ENCODE assay signal across 9 cellular contexts in genomic region chr7:111756687-111757178, GRCh38.
A peak's percentile ranks its signal among the peaks of the same experiment; 100 is the strongest.
DNase-seq lines count a peak whose midpoint lies in the region; ATAC-seq and TF ChIP-seq lines count a peak whose summit lies in the region.
"Had no signal": no experiment of that assay in that cellular context is flagged by ENCODE, and none has a peak within 500 bp of the region (broad histone marks: within the 10 kb centered on the region; RNA-seq: fewer than 3 reads in every experiment).

No MANE protein-coding gene starts in this region.

- no TSS peak for BruUV-seq in mammary epithelial cell (replicated peaks; lab: Mats Ljungman, UMichigan)

- H3K36me3 ChIP-seq in HUES6 (ENCODE audit: control insufficient read depth, insufficient read depth, low read length) (peaks cover 8% of the 10 kb centered on the region; the same call in 1 of the 2 replicates), mammary epithelial cell (ENCODE audit: insufficient read depth, low read length) (no peaks in the 10 kb centered on the region), testis (ENCODE audit: low read depth, missing control alignments) (no peaks in the 10 kb centered on the region)

- intact Hi-C loops in mammary epithelial cell (cut with micrococcal nuclease): no loop called here
- intact Hi-C loops in testis (cut with DNase I; ENCODE audit: low total_unique reads): no loop called here

- H3K9ac ChIP-seq in HUES6 (ENCODE audit: low read length) (no peak overlapping the region), mammary epithelial cell (ENCODE audit: insufficient read depth, low read length) (no peak overlapping the region)

- H2AFZ ChIP-seq in mammary epithelial cell (ENCODE audit: low read depth, low read length): peak overlapping the region; percentile 75

- peak overlapping the region; percentile 61 for H3K4me2 ChIP-seq in mammary epithelial cell (ENCODE audit: insufficient read depth, low read depth, low read length)

- DNase-seq in mammary epithelial cell (peak; percentile 23), iris pigment epithelial cell (ENCODE audit: low read depth) (peak; percentile 41), testis (peak; percentile 60)
- DNase-seq in stimulated activated CD4-positive, alpha-beta T cell treated with anti-CD3 and anti-CD28 coated beads, Interleukin-2, amount 100 ng/mL, for 48 hours: no peak
- no peak for DNase-seq in stimulated activated CD4-positive, alpha-beta T cell treated with anti-CD3 and anti-CD28 coated beads, Interleukin-4, amount 100 ng/mL, for 4 hours
- DNase-seq: effector memory CD4-positive, alpha-beta T cell had no signal

- H3K27me3 ChIP-seq in HUES6 (ENCODE audit: control insufficient read depth, insufficient read depth, low read length) (no peaks in the 10 kb centered on the region), mammary epithelial cell (ENCODE audit: insufficient read depth, low read length) (no peaks in the 10 kb centered on the region), testis (no peaks in the 10 kb centered on the region)

- TF ChIP-seq POLR2A in testis (IDR thresholded peaks at IDR 0.05): no peak
- TF ChIP-seq POLR2A in GM18505 (IDR thresholded peaks at IDR 0.05; ENCODE audit: borderline replicate concordance, extremely low read depth, insufficient read depth, insufficient read length): no peak

- H3K9me3 ChIP-seq in HUES6 (ENCODE audit: control insufficient read depth, insufficient read depth, low read depth, low read length): no peaks in the 10 kb centered on the region
- no peaks in the 10 kb centered on the region for H3K9me3 ChIP-seq in mammary epithelial cell (replicated peaks; ENCODE audit: insufficient read depth, low read length)
- H3K9me3 ChIP-seq in testis: no peaks in the 10 kb centered on the region

- H4K20me1 ChIP-seq in mammary epithelial cell (ENCODE audit: insufficient read depth, low read length): no peaks in the 10 kb centered on the region

- CTCF ChIA-PET in mammary epithelial cell (lab: Charles Lee; ENCODE audit: low non-redundant PET): interaction anchor here (0.5 to 0.6 kb wide), 2 partner anchors 77 to 99 kb away, joined by 3 read pairs; no protein-coding TSS in a partner anchor

- TF ChIP-seq CTCF in mammary epithelial cell (conservative IDR thresholded peaks at IDR 0.05 in 1 of 2, IDR thresholded peaks at IDR 0.05 in 1 of 2; ENCODE audit: extremely low read depth in 1 of 2, insufficient read depth in 1 of 2, low read depth in 1 of 2, low read length in 2 of 2) (no peak), testis (IDR thresholded peaks at IDR 0.05) (no peak)

- H3K79me2 ChIP-seq in mammary epithelial cell (ENCODE audit: insufficient read depth, low read length): no peaks in the 10 kb centered on the region

- dilution Hi-C loops in mammary epithelial cell (cut with HindIII; ENCODE audit: low sequenced_read_pairs): no loop called here

- H3K4me1 ChIP-seq in HUES6 (ENCODE audit: control insufficient read depth, insufficient read depth, low read length) (peaks cover 13% of the 10 kb centered on the region; the same call in 1 of the 2 replicates), mammary epithelial cell (ENCODE audit: insufficient read depth, low read length) (peaks cover 5% of the 10 kb centered on the region), testis (no peaks in the 10 kb centered on the region)

- ATAC-seq in GM18505 (IDR thresholded peaks at IDR 0.05; ENCODE audit: unreplicated experiment): no peak
- ATAC-seq in HG02870 (IDR thresholded peaks at IDR 0.05; ENCODE audit: unreplicated experiment): no peak

- no peak overlapping the region for H3K27ac ChIP-seq in HUES6 (ENCODE audit: low read depth, low read length)
- no peak overlapping the region for H3K27ac ChIP-seq in mammary epithelial cell (ENCODE audit: insufficient read depth, low read depth, low read length)
- peak overlapping the region in 1 of 2 donors; percentile 1 for H3K27ac ChIP-seq in testis

- in situ Hi-C loops in mammary epithelial cell (cut with MboI; ENCODE audit: low sequenced_read_pairs in 2 of 2): loop anchor here (10.0 to 25.0 kb wide), 2 partner anchors 658 to 1131 kb away; no protein-coding TSS in a partner anchor

- 33% methylated on average over 8 of the region's 11 CpGs for WGBS in mammary epithelial cell (ENCODE audit: low coverage, missing lambda C conversion rate)
- 57 to 63% methylated on average over 11 of the region's 11 CpGs for WGBS in testis, 2 donors

- peak overlapping the region; percentile 4; the same call in 1 of the 2 replicates for H3K4me3 ChIP-seq in HUES6 (ENCODE audit: low read depth, low read length)
- peak overlapping the region in 1 of 3 experiments; percentile 10 for H3K4me3 ChIP-seq in mammary epithelial cell (replicated peaks in 1 of 3; ENCODE audit: insufficient read depth in 1 of 3, low read depth in 2 of 3, low read length in 3 of 3)
- no peak overlapping the region for H3K4me3 ChIP-seq in testis

Comparison
In these comparisons a context has a peak if more than half of its experiments do, and no peak if none do; other contexts are left out.
1. DNase-seq: peak in mammary epithelial cell (single experiment), iris pigment epithelial cell (single experiment) and testis (single experiment); none in stimulated activated CD4-positive, alpha-beta T cell treated with anti-CD3 and anti-CD28 coated beads, Interleukin-2, amount 100 ng/mL, for 48 hours (0 of 2) and stimulated activated CD4-positive, alpha-beta T cell treated with anti-CD3 and anti-CD28 coated beads, Interleukin-4, amount 100 ng/mL, for 4 hours (0 of 2).